14 cellular contexts compared by ENCODE assay signal in genomic region chr1:39526466-39527189, GRCh38.
"Had no signal": no experiment of that assay in that cellular context is flagged by ENCODE, and none has a peak within 500 bp of the region (broad histone marks: within the 10 kb centered on the region; RNA-seq: fewer than 3 reads in every experiment).

No MANE protein-coding gene starts in this region.

- H3K27me3 ChIP-seq: breast epithelium, esophagus muscularis mucosa, hepatocyte, tibial artery had no signal

- H2AFZ ChIP-seq: hepatocyte had no signal

- H3K9me3 Mint-ChIP-seq: activated naive CD8-positive, alpha-beta T cell treated with anti-CD3 and anti-CD28 coated beads, Interleukin-2, amount 10 ng/mL, durations not matched to agents 7 days and 5 days; memory B cell; stimulated activated naive CD8-positive, alpha-beta T cell treated with anti-CD3 and anti-CD28 coated beads, Interleukin-15, amount 100 ng/mL, for 72 hours had no signal

- H3K36me3 ChIP-seq: breast epithelium had no signal

- H3K4me3 ChIP-seq: breast epithelium, coronary artery, esophagus muscularis mucosa, hepatocyte, tibial artery had no signal

- DNase-seq: activated CD4-positive, alpha-beta T cell treated with anti-CD3 and anti-CD28 coated beads for 1 hour; activated T-cell treated with anti-CD3 and anti-CD28 coated beads, Interleukin-2, amount 50 U/mL, for 1 hour; amniotic stem cell; glutamatergic neuron; nucleus accumbens; stimulated activated CD4-positive, alpha-beta T cell treated with anti-CD3 and anti-CD28 coated beads, Interleukin-4, amount 100 ng/mL, for 24 hours had no signal

- H3K9me3 ChIP-seq: breast epithelium, esophagus muscularis mucosa, tibial artery had no signal

- H3K27me3 Mint-ChIP-seq: activated naive CD8-positive, alpha-beta T cell treated with anti-CD3 and anti-CD28 coated beads, Interleukin-2, amount 10 ng/mL, durations not matched to agents 7 days and 5 days; memory B cell; stimulated activated naive CD8-positive, alpha-beta T cell treated with anti-CD3 and anti-CD28 coated beads, Interleukin-15, amount 100 ng/mL, for 72 hours had no signal

- H3K4me1 ChIP-seq: breast epithelium, esophagus muscularis mucosa, tibial artery had no signal

- H3K4me2 ChIP-seq: hepatocyte had no signal

- H3K4me3 Mint-ChIP-seq: activated naive CD8-positive, alpha-beta T cell treated with anti-CD3 and anti-CD28 coated beads, Interleukin-2, amount 10 ng/mL, durations not matched to agents 7 days and 5 days; stimulated activated naive CD8-positive, alpha-beta T cell treated with anti-CD3 and anti-CD28 coated beads, Interleukin-15, amount 100 ng/mL, for 72 hours had no signal

- H3K79me2 ChIP-seq: hepatocyte had no signal

- H3K27ac ChIP-seq: breast epithelium, coronary artery, hepatocyte, tibial artery had no signal
